Comparison of ENCODE assay signal across 3 cellular contexts in the genomic region with DNA sequence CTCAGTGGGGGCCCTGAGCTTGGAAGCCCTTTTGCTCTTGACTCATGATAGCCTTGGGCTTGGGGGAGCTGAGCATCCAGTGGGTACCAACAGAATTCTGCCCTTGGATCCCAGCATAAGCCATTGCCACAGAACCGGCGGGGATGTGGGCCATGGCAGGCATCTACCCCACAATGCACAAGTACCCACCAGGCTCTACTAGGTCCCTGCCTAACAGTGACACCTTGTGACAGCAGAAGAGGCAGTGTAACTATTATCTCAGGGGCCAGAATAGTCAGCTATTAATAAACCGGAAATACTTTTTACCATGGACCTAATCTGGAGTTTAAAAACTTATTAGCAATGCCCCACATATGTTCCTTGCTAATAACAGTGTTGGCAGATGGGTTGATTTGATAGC.
TF ChIP-seq lines count a peak whose summit lies in the region.

No MANE protein-coding gene starts in this region.

TF ChIP-seq in SK-N-SH, 30 proteins besides CTCF, POLR2A, EP300 and RAD21 (continued from another document):
- TF ChIP-seq, protein P1, sequence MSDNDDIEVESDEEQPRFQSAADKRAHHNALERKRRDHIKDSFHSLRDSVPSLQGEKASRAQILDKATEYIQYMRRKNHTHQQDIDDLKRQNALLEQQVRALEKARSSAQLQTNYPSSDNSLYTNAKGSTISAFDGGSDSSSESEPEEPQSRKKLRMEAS (IDR thresholded peaks at IDR 0.05; ENCODE audit: low read depth): no peak
- TF ChIP-seq JUND (IDR thresholded peaks at IDR 0.05) (no peak), GABPA (IDR thresholded peaks at IDR 0.05; ENCODE audit: low read depth) (no peak), YY1 (IDR thresholded peaks at IDR 0.05; ENCODE audit: low read depth) (no peak), GATA2 (CRISPR knock-in tag; IDR thresholded peaks at IDR 0.05) (no peak), FOXM1 (IDR thresholded peaks at IDR 0.05; ENCODE audit: low read depth) (no peak), EZH2phosphoT487 (IDR thresholded peaks at IDR 0.05; ENCODE audit: borderline replicate concordance, low read depth) (no peak), FOSL2 (IDR thresholded peaks at IDR 0.05; ENCODE audit: borderline replicate concordance, low read depth) (no peak), RFX5 (IDR thresholded peaks at IDR 0.05; ENCODE audit: low read length) (no peak), TAF1 (IDR thresholded peaks at IDR 0.05; ENCODE audit: borderline replicate concordance, low read depth, low read length) (no peak), RCOR1 (IDR thresholded peaks at IDR 0.05; ENCODE audit: low read length) (no peak)
- TF ChIP-seq, protein P2, sequence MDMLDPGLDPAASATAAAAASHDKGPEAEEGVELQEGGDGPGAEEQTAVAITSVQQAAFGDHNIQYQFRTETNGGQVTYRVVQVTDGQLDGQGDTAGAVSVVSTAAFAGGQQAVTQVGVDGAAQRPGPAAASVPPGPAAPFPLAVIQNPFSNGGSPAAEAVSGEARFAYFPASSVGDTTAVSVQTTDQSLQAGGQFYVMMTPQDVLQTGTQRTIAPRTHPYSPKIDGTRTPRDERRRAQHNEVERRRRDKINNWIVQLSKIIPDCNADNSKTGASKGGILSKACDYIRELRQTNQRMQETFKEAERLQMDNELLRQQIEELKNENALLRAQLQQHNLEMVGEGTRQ (IDR thresholded peaks at IDR 0.05; ENCODE audit: borderline replicate concordance, low read depth, low read length): no peak
- TF ChIP-seq, protein P3, sequence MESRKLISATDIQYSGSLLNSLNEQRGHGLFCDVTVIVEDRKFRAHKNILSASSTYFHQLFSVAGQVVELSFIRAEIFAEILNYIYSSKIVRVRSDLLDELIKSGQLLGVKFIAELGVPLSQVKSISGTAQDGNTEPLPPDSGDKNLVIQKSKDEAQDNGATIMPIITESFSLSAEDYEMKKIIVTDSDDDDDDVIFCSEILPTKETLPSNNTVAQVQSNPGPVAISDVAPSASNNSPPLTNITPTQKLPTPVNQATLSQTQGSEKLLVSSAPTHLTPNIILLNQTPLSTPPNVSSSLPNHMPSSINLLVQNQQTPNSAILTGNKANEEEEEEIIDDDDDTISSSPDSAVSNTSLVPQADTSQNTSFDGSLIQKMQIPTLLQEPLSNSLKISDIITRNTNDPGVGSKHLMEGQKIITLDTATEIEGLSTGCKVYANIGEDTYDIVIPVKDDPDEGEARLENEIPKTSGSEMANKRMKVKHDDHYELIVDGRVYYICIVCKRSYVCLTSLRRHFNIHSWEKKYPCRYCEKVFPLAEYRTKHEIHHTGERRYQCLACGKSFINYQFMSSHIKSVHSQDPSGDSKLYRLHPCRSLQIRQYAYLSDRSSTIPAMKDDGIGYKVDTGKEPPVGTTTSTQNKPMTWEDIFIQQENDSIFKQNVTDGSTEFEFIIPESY (IDR thresholded peaks at IDR 0.05; ENCODE audit: borderline replicate concordance, low read depth): no peak
- TF ChIP-seq, protein P4, sequence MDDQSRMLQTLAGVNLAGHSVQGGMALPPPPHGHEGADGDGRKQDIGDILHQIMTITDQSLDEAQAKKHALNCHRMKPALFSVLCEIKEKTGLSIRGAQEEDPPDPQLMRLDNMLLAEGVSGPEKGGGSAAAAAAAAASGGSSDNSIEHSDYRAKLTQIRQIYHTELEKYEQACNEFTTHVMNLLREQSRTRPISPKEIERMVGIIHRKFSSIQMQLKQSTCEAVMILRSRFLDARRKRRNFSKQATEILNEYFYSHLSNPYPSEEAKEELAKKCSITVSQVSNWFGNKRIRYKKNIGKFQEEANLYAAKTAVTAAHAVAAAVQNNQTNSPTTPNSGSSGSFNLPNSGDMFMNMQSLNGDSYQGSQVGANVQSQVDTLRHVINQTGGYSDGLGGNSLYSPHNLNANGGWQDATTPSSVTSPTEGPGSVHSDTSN (IDR thresholded peaks at IDR 0.05): no peak

TF ChIP-seq in SK-N-SH treated with all-trans-retinoic acid at 6 μM for 48 hours, 23 proteins besides CTCF, POLR2A, EP300 and RAD21:
- TF ChIP-seq, protein P5, sequence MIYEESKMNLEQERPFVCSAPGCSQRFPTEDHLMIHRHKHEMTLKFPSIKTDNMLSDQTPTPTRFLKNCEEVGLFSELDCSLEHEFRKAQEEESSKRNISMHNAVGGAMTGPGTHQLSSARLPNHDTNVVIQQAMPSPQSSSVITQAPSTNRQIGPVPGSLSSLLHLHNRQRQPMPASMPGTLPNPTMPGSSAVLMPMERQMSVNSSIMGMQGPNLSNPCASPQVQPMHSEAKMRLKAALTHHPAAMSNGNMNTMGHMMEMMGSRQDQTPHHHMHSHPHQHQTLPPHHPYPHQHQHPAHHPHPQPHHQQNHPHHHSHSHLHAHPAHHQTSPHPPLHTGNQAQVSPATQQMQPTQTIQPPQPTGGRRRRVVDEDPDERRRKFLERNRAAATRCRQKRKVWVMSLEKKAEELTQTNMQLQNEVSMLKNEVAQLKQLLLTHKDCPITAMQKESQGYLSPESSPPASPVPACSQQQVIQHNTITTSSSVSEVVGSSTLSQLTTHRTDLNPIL (CRISPR knock-in tag; IDR thresholded peaks at IDR 0.05; ENCODE audit: low read depth): no peak
- TF ChIP-seq ZFP3 (CRISPR knock-in tag; IDR thresholded peaks at IDR 0.05): no peak
- no peak for TF ChIP-seq ESRRG (CRISPR knock-in tag; IDR thresholded peaks at IDR 0.05)
- no peak for TF ChIP-seq BACH2 (CRISPR knock-in tag; IDR thresholded peaks at IDR 0.05; ENCODE audit: borderline replicate concordance)
- no peak for TF ChIP-seq RARB (CRISPR knock-in tag; IDR thresholded peaks at IDR 0.05)
- TF ChIP-seq, protein P6, sequence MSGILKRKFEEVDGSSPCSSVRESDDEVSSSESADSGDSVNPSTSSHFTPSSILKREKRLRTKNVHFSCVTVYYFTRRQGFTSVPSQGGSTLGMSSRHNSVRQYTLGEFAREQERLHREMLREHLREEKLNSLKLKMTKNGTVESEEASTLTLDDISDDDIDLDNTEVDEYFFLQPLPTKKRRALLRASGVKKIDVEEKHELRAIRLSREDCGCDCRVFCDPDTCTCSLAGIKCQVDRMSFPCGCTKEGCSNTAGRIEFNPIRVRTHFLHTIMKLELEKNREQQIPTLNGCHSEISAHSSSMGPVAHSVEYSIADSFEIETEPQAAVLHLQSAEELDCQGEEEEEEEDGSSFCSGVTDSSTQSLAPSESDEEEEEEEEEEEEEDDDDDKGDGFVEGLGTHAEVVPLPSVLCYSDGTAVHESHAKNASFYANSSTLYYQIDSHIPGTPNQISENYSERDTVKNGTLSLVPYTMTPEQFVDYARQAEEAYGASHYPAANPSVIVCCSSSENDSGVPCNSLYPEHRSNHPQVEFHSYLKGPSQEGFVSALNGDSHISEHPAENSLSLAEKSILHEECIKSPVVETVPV (CRISPR knock-in tag; IDR thresholded peaks at IDR 0.05): no peak
- no peak for TF ChIP-seq ARNTL (CRISPR knock-in tag; IDR thresholded peaks at IDR 0.05; ENCODE audit: borderline replicate concordance, low read depth)

TF ChIP-seq in WTC11, 78 proteins besides CTCF, POLR2A, EP300 and RAD21 (continued from another document):
- TF ChIP-seq, protein P7, sequence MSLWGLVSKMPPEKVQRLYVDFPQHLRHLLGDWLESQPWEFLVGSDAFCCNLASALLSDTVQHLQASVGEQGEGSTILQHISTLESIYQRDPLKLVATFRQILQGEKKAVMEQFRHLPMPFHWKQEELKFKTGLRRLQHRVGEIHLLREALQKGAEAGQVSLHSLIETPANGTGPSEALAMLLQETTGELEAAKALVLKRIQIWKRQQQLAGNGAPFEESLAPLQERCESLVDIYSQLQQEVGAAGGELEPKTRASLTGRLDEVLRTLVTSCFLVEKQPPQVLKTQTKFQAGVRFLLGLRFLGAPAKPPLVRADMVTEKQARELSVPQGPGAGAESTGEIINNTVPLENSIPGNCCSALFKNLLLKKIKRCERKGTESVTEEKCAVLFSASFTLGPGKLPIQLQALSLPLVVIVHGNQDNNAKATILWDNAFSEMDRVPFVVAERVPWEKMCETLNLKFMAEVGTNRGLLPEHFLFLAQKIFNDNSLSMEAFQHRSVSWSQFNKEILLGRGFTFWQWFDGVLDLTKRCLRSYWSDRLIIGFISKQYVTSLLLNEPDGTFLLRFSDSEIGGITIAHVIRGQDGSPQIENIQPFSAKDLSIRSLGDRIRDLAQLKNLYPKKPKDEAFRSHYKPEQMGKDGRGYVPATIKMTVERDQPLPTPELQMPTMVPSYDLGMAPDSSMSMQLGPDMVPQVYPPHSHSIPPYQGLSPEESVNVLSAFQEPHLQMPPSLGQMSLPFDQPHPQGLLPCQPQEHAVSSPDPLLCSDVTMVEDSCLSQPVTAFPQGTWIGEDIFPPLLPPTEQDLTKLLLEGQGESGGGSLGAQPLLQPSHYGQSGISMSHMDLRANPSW (CRISPR knock-in tag; conservative IDR thresholded peaks at IDR 0.05; ENCODE audit: low read depth): no peak
- TF ChIP-seq EMX1 (CRISPR knock-in tag; IDR thresholded peaks at IDR 0.05) (no peak), NFATC4 (CRISPR knock-in tag; IDR thresholded peaks at IDR 0.05) (no peak), PRRX2 (CRISPR knock-in tag; IDR thresholded peaks at IDR 0.05) (no peak), KAT7 (CRISPR knock-in tag; IDR thresholded peaks at IDR 0.05; ENCODE audit: borderline replicate concordance) (no peak), NR3C1 (CRISPR knock-in tag; conservative IDR thresholded peaks at IDR 0.05; ENCODE audit: low read depth) (no peak), MXD4 (CRISPR knock-in tag; IDR thresholded peaks at IDR 0.05; ENCODE audit: borderline replicate concordance) (no peak)
- TF ChIP-seq, protein P8, sequence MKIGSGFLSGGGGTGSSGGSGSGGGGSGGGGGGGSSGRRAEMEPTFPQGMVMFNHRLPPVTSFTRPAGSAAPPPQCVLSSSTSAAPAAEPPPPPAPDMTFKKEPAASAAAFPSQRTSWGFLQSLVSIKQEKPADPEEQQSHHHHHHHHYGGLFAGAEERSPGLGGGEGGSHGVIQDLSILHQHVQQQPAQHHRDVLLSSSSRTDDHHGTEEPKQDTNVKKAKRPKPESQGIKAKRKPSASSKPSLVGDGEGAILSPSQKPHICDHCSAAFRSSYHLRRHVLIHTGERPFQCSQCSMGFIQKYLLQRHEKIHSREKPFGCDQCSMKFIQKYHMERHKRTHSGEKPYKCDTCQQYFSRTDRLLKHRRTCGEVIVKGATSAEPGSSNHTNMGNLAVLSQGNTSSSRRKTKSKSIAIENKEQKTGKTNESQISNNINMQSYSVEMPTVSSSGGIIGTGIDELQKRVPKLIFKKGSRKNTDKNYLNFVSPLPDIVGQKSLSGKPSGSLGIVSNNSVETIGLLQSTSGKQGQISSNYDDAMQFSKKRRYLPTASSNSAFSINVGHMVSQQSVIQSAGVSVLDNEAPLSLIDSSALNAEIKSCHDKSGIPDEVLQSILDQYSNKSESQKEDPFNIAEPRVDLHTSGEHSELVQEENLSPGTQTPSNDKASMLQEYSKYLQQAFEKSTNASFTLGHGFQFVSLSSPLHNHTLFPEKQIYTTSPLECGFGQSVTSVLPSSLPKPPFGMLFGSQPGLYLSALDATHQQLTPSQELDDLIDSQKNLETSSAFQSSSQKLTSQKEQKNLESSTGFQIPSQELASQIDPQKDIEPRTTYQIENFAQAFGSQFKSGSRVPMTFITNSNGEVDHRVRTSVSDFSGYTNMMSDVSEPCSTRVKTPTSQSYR (CRISPR knock-in tag; IDR thresholded peaks at IDR 0.05): no peak
- TF ChIP-seq, protein P9, sequence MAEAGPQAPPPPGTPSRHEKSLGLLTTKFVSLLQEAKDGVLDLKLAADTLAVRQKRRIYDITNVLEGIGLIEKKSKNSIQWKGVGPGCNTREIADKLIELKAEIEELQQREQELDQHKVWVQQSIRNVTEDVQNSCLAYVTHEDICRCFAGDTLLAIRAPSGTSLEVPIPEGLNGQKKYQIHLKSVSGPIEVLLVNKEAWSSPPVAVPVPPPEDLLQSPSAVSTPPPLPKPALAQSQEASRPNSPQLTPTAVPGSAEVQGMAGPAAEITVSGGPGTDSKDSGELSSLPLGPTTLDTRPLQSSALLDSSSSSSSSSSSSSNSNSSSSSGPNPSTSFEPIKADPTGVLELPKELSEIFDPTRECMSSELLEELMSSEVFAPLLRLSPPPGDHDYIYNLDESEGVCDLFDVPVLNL (CRISPR knock-in tag; IDR thresholded peaks at IDR 0.05; ENCODE audit: borderline replicate concordance, low read depth): no peak
- TF ChIP-seq, protein P10, sequence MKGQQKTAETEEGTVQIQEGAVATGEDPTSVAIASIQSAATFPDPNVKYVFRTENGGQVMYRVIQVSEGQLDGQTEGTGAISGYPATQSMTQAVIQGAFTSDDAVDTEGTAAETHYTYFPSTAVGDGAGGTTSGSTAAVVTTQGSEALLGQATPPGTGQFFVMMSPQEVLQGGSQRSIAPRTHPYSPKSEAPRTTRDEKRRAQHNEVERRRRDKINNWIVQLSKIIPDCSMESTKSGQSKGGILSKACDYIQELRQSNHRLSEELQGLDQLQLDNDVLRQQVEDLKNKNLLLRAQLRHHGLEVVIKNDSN (CRISPR knock-in tag; IDR thresholded peaks at IDR 0.05): no peak
